In genomic region chr4:147453561-147454141, GRCh38 we compare ENCODE assay signal across 19 cellular contexts. TPM values are rescaled to one million over a fixed set of nuclear protein-coding genes. Genes with fewer than 3 reads are reported as not detected.
DNase-seq lines count a peak whose midpoint lies in the region; ATAC-seq and TF ChIP-seq lines count a peak whose summit lies in the region.
"Had no signal": no experiment of that assay in that cellular context is flagged by ENCODE, and none has a peak within 500 bp of the region (broad histone marks: within the 10 kb centered on the region; RNA-seq: fewer than 3 reads in every experiment).

No MANE protein-coding gene starts in this region.

- H3K27ac Mint-ChIP-seq in activated T-cell treated with anti-CD3 and anti-CD28 coated beads, Interleukin-2, amount 50 U/mL, for 72 hours: no peak overlapping the region
- H3K27ac Mint-ChIP-seq: activated naive CD4-positive, alpha-beta T cell treated with anti-CD3 and anti-CD28 coated beads for 36 hours had no signal

- no peak overlapping the region for H3K4me3 ChIP-seq in HFF-Myc (replicated peaks; ENCODE audit: low read depth, low read length)
- H3K4me3 ChIP-seq in fibroblast of mammary gland (ENCODE audit: control insufficient read depth, low read depth, low read length): no peak overlapping the region
- no peak overlapping the region for H3K4me3 ChIP-seq in skeletal muscle cell (ENCODE audit: low read depth, low read length)
- H3K4me3 ChIP-seq: HAP-1, psoas muscle had no signal

- H3K9me3 Mint-ChIP-seq in activated T-cell treated with anti-CD3 and anti-CD28 coated beads, Interleukin-2, amount 50 U/mL, for 72 hours: no peaks in the 10 kb centered on the region
- H3K9me3 Mint-ChIP-seq: activated naive CD4-positive, alpha-beta T cell treated with anti-CD3 and anti-CD28 coated beads for 36 hours had no signal

- H3K4me3 Mint-ChIP-seq in activated T-cell treated with anti-CD3 and anti-CD28 coated beads, Interleukin-2, amount 50 U/mL, for 72 hours: no peak overlapping the region
- H3K4me3 Mint-ChIP-seq: activated naive CD4-positive, alpha-beta T cell treated with anti-CD3 and anti-CD28 coated beads for 36 hours had no signal

- no peaks in the 10 kb centered on the region for H3K27me3 Mint-ChIP-seq in activated T-cell treated with anti-CD3 and anti-CD28 coated beads, Interleukin-2, amount 50 U/mL, for 72 hours (ENCODE audit: low read depth)

- DNase-seq in HFF-Myc (ENCODE audit: extremely low read depth, low read depth) (peak; percentile 16), SW480 (ENCODE audit: low spot score) (peak; percentile 80), fibroblast of mammary gland (ENCODE audit: low read depth) (peak; percentile 7), skeletal muscle cell (ENCODE audit: low read depth) (peak; percentile 41), amygdala (lab: John Stamatoyannopoulos, UW) (no peak), omental fat pad (ENCODE audit: low spot score) (no peak)
- DNase-seq in activated T-cell treated with anti-CD3 and anti-CD28 coated beads, Interleukin-2, amount 50 U/mL, for 72 hours: no peak
- DNase-seq: activated CD4-positive, alpha-beta T cell treated with anti-CD3 and anti-CD28 coated beads for 1 hour; activated CD8-positive, alpha-beta memory T cell treated with anti-CD3 and anti-CD28 coated beads, Interleukin-2, amount 50 U/mL, for 4 hours; activated naive CD4-positive, alpha-beta T cell treated with anti-CD3 and anti-CD28 coated beads for 36 hours; DMS79; islet precursor cell; Kasumi-1; NCI-H1930; psoas muscle; RPMI8226; T-helper 2 cell had no signal

- TF ChIP-seq CTCF in HFF-Myc (IDR thresholded peaks at IDR 0.05; ENCODE audit: low read depth, low read length, missing control alignments) (no peak), fibroblast of mammary gland (conservative IDR thresholded peaks at IDR 0.05; ENCODE audit: control insufficient read depth, insufficient read depth, low read depth, low read length) (no peak), omental fat pad (IDR thresholded peaks at IDR 0.05) (no peak)

- no peaks in the 10 kb centered on the region for H3K36me3 Mint-ChIP-seq in activated T-cell treated with anti-CD3 and anti-CD28 coated beads, Interleukin-2, amount 50 U/mL, for 72 hours (ENCODE audit: insufficient read depth in 2 of 2)

- ATAC-seq in HG02970 (IDR thresholded peaks at IDR 0.05; ENCODE audit: low FRiP score, unreplicated experiment) (no peak), omental fat pad (ENCODE audit: low FRiP score) (no peak)
- ATAC-seq in activated T-cell treated with anti-CD3 and anti-CD28 coated beads, Interleukin-2, amount 50 U/mL, for 72 hours (replicated peaks in 1 of 2): no peak
- ATAC-seq: psoas muscle had no signal

- H3K4me1 Mint-ChIP-seq in activated T-cell treated with anti-CD3 and anti-CD28 coated beads, Interleukin-2, amount 50 U/mL, for 72 hours (ENCODE audit: low read depth): no peaks in the 10 kb centered on the region

RNA-seq across cellular contexts. Expression of gene EDNRA, which starts 27.2 kb away (rescaled TPM):
- total RNA-seq in activated T-cell treated with anti-CD3 and anti-CD28 coated beads, Interleukin-2, amount 50 U/mL, for 72 hours: under 1 TPM; 0.34 to 0.69 TPM
- 10 to 100 TPM in 1 of 4 donors, 1 to 10 TPM in 3; 3.5 to 10.6 (median 7.0) TPM for total RNA-seq in omental fat pad
- total RNA-seq: activated naive CD4-positive, alpha-beta T cell treated with anti-CD3 and anti-CD28 coated beads for 36 hours had no signal

Comparison
In these comparisons a context has a peak if more than half of its experiments do, and no peak if none do; other contexts are left out.
1. DNase-seq: peak in HFF-Myc (single experiment), SW480 (single experiment), fibroblast of mammary gland (single experiment) and skeletal muscle cell (single experiment); none in amygdala (0 of 56), activated T-cell treated with anti-CD3 and anti-CD28 coated beads, Interleukin-2, amount 50 U/mL, for 72 hours (0 of 2) and omental fat pad (single experiment).